16 cellular contexts compared by ENCODE assay signal in the genomic region with DNA sequence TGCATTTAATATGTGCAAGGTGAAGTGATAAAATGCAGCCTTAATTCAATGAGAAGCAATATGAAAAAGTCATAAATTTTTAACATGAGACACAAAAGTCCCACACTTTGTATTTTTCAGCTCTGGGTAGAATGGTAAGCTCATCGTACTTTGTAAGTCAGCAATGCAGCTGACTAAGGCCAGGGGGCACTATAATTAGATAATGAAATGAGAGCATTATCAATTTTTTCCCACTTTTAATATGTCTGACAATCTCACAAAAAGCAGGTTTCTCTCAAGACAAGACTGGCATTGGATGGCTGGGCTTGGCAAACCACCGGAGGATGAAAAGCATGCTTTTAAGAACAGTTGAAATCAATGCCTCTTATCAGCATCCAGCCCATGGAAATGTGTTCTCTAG.
DNase-seq lines count a peak whose midpoint lies in the region; ATAC-seq and TF ChIP-seq lines count a peak whose summit lies in the region.
"Had no signal": no experiment of that assay in that cellular context is flagged by ENCODE, and none has a peak within 500 bp of the region (broad histone marks: within the 10 kb centered on the region; RNA-seq: fewer than 3 reads in every experiment).

No MANE protein-coding gene starts in this region.

- no peaks in the 10 kb centered on the region for H3K79me2 ChIP-seq in PC-3 (ENCODE audit: low read length)

- H3K27me3 ChIP-seq in left ventricle myocardium inferior (ENCODE audit: low read depth) (no peaks in the 10 kb centered on the region), PC-3 (ENCODE audit: low read length) (no peaks in the 10 kb centered on the region)

- no peaks in the 10 kb centered on the region for H3K36me3 ChIP-seq in left ventricle myocardium inferior
- H3K36me3 ChIP-seq in PC-3 (ENCODE audit: low read depth, low read length): no peaks in the 10 kb centered on the region

- TF ChIP-seq CTCF in left ventricle myocardium inferior (IDR thresholded peaks at IDR 0.05; ENCODE audit: borderline replicate concordance): peak; percentile 32
- peak; percentile 67 for TF ChIP-seq CTCF in PC-3 (conservative IDR thresholded peaks at IDR 0.05; ENCODE audit: low read depth, low read length)
- TF ChIP-seq CTCF in fibroblast of villous mesenchyme (IDR thresholded peaks at IDR 0.05; ENCODE audit: insufficient read depth, low read depth, low read length): peak; percentile 32
- no peak for TF ChIP-seq CTCF in GM20000 (IDR thresholded peaks at IDR 0.05; ENCODE audit: extremely low read depth, missing control alignments)

- CTCF ChIA-PET in PC-3 (lab: Charles Lee): interaction anchor here (0.6 kb wide), 1 partner anchor 17 kb away, joined by 3 read pairs; no protein-coding TSS in a partner anchor

- no peaks in the 10 kb centered on the region for H3K4me1 ChIP-seq in left ventricle myocardium inferior
- H3K4me1 ChIP-seq in PC-3 (ENCODE audit: insufficient read depth, low read length): no peaks in the 10 kb centered on the region

- ATAC-seq in Right ventricle myocardium inferior: no peak
- no peak for ATAC-seq in PC-3
- no peak for ATAC-seq in GM18520 (IDR thresholded peaks at IDR 0.05; ENCODE audit: unreplicated experiment)
- no peak for ATAC-seq in HG03442 (IDR thresholded peaks at IDR 0.05; ENCODE audit: unreplicated experiment)
- ATAC-seq: activated CD4-positive, CD25-positive, alpha-beta regulatory T cell treated with anti-CD3 and anti-CD28 coated beads, Interleukin-2, amount 50 U/mL, for 24 hours had no signal

- POLR2A ChIA-PET in PC-3 (lab: Charles Lee; ENCODE audit: unreplicated experiment): no interaction called here

- H3K9ac ChIP-seq in PC-3 (ENCODE audit: low read length): no peak overlapping the region

- no TSS peak for BruUV-seq in PC-3 (replicated peaks; lab: Mats Ljungman, UMichigan)

- no peaks in the 10 kb centered on the region for H3K9me2 ChIP-seq in PC-3 (replicated peaks; ENCODE audit: low read length)

- intact Hi-C loops in left ventricle myocardium inferior (cut with micrococcal nuclease): no loop called here
- intact Hi-C loops in Right ventricle myocardium inferior (cut with DNase I): no loop called here
- intact Hi-C loops in PC-3 (cut with micrococcal nuclease): no loop called here

- H3K9me3 ChIP-seq in left ventricle myocardium inferior (replicated peaks): no peaks in the 10 kb centered on the region
- H3K9me3 ChIP-seq in PC-3 (ENCODE audit: low read length): no peaks in the 10 kb centered on the region

- no peak overlapping the region for H3K27ac ChIP-seq in left ventricle myocardium inferior (replicated peaks)
- no peak overlapping the region for H3K27ac ChIP-seq in PC-3 (ENCODE audit: low read length)

- H3K4me3 ChIP-seq in left ventricle myocardium inferior (no peak overlapping the region), PC-3 (ENCODE audit: low read length) (no peak overlapping the region), fibroblast of villous mesenchyme (ENCODE audit: low read depth, low read length) (no peak overlapping the region)

- H3K4me2 ChIP-seq in PC-3 (ENCODE audit: low read length): no peak overlapping the region

- H2AFZ ChIP-seq in PC-3 (ENCODE audit: low read length): no peak overlapping the region

- no peaks in the 10 kb centered on the region for H3F3A ChIP-seq in PC-3 (ENCODE audit: low read length, unreplicated experiment)

- no peaks in the 10 kb centered on the region for H4K20me1 ChIP-seq in PC-3 (ENCODE audit: low read length)

- no peak for DNase-seq in left ventricle myocardium inferior
- no peak for DNase-seq in Right ventricle myocardium inferior (ENCODE audit: missing footprints)
- DNase-seq in PC-3: no peak
- no peak for DNase-seq in fibroblast of villous mesenchyme (ENCODE audit: low read depth)
- no peak for DNase-seq in stimulated activated naive CD4-positive, alpha-beta T cell treated with Interleukin-2 at 50 U/mL for 16 hours (lab: John Stamatoyannopoulos, UW)
- no peak for DNase-seq in GM20000 (ENCODE audit: low spot score)
- DNase-seq: ACHN, DMS 273 treated with DMSO at 0.1 percent for 48 hours, erythroblast, hypothalamus, NCI-H1417, NCI-H446, small intestine had no signal
